18 cellular contexts compared by ENCODE assay signal in the genomic region with DNA sequence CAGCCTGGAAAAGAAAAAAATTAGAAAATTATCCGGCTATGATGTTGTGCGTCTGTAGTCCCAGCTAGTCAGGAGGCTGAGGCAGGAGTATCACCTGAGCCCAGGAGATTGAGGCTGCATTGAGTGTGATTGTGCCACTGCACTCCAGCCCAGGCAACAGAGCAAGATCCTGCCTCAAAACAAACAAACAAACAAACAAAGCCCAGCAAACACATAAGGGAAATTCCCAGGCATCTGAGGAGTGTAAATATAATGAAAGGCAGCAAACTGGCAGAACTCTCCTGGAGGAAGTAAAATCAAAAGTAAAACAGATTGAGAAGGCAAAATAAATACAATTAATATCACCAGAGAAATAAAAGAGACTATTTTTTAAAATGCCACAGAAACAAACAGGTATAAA.
"Had no signal": no experiment of that assay in that cellular context is flagged by ENCODE, and none has a peak within 500 bp of the region (broad histone marks: within the 10 kb centered on the region; RNA-seq: fewer than 3 reads in every experiment).

No MANE protein-coding gene starts in this region.

- H3K27me3 Mint-ChIP-seq: stimulated activated naive CD8-positive, alpha-beta T cell treated with anti-CD3 and anti-CD28 coated beads, Interleukin-15, Interleukin-2, amounts not matched to agents 100 ng/mL and 50 ng/mL, for 24 hours had no signal

- ATAC-seq: esophagus mucosa; left lobe of liver; mucosa of descending colon; naive thymus-derived CD8-positive, alpha-beta T cell; right cardiac atrium; stimulated activated effector memory CD8-positive, alpha-beta T cell treated with anti-CD3 and anti-CD28 coated beads, Interleukin-12 subunit alpha, Interleukin-12 subunit beta, amount 100 ng/mL, for 72 hours had no signal

- H3K9me3 Mint-ChIP-seq: naive thymus-derived CD8-positive, alpha-beta T cell; stimulated activated effector memory CD8-positive, alpha-beta T cell treated with anti-CD3 and anti-CD28 coated beads, Interleukin-12 subunit alpha, Interleukin-12 subunit beta, amount 100 ng/mL, for 72 hours; stimulated activated naive CD8-positive, alpha-beta T cell treated with anti-CD3 and anti-CD28 coated beads, Interleukin-15, Interleukin-2, amounts not matched to agents 100 ng/mL and 50 ng/mL, for 24 hours had no signal

- FAIRE-seq: frontal cortex, small intestine had no signal

- H3K36me3 ChIP-seq: heart right ventricle, tibial artery, upper lobe of left lung had no signal

- DNase-seq: effector CD4-positive, alpha-beta T cell; heart right ventricle; hypothalamus; mammary epithelial cell; mucosa of descending colon; naive thymus-derived CD8-positive, alpha-beta T cell; right cardiac atrium; small intestine; stimulated activated CD4-positive, alpha-beta T cell treated with anti-CD3 and anti-CD28 coated beads, Interleukin-4, amount 100 ng/mL, for 1 hour; stimulated activated CD8-positive, alpha-beta memory T cell treated with anti-CD3 and anti-CD28 coated beads, Interleukin-4, amount 100 ng/mL, for 48 hours; tibial artery; upper lobe of left lung had no signal

- H3K36me3 Mint-ChIP-seq: stimulated activated effector memory CD8-positive, alpha-beta T cell treated with anti-CD3 and anti-CD28 coated beads, Interleukin-12 subunit alpha, Interleukin-12 subunit beta, amount 100 ng/mL, for 72 hours had no signal

- H3K4me1 ChIP-seq: heart right ventricle, tibial artery, upper lobe of left lung had no signal

- H3K4me3 Mint-ChIP-seq: naive thymus-derived CD8-positive, alpha-beta T cell; stimulated activated effector memory CD8-positive, alpha-beta T cell treated with anti-CD3 and anti-CD28 coated beads, Interleukin-12 subunit alpha, Interleukin-12 subunit beta, amount 100 ng/mL, for 72 hours; stimulated activated naive CD8-positive, alpha-beta T cell treated with anti-CD3 and anti-CD28 coated beads, Interleukin-15, Interleukin-2, amounts not matched to agents 100 ng/mL and 50 ng/mL, for 24 hours had no signal

- H3K27ac ChIP-seq: coronary artery, heart right ventricle, tibial artery, upper lobe of left lung had no signal

- H3K4me3 ChIP-seq: coronary artery, heart right ventricle, mucosa of descending colon, tibial artery, upper lobe of left lung had no signal

- H3K27ac Mint-ChIP-seq: stimulated activated effector memory CD8-positive, alpha-beta T cell treated with anti-CD3 and anti-CD28 coated beads, Interleukin-12 subunit alpha, Interleukin-12 subunit beta, amount 100 ng/mL, for 72 hours; stimulated activated naive CD8-positive, alpha-beta T cell treated with anti-CD3 and anti-CD28 coated beads, Interleukin-15, Interleukin-2, amounts not matched to agents 100 ng/mL and 50 ng/mL, for 24 hours had no signal
